ENCODE assay signal across 1 cellular context in genomic region chr2:65436169-65436824, GRCh38.
TF ChIP-seq lines count a peak whose summit lies in the region.

No MANE protein-coding gene starts in this region.

TF ChIP-seq in H1, 55 proteins besides CTCF, POLR2A, EP300 and RAD21 (continued from another document):
- peak; percentile 20; the same call in 1 of the 2 replicates for TF ChIP-seq TBP (IDR thresholded peaks at IDR 0.05; ENCODE audit: low read depth, low read length)
- TF ChIP-seq EZH2 (IDR thresholded peaks at IDR 0.05; ENCODE audit: low read depth, low read length, severe bottlenecking): no peak
- no peak for TF ChIP-seq POU5F1 (IDR thresholded peaks at IDR 0.05; ENCODE audit: low read depth, low read length)
- TF ChIP-seq GABPA (IDR thresholded peaks at IDR 0.05; ENCODE audit: borderline replicate concordance, insufficient read depth, low read length): no peak
- TF ChIP-seq KDM4A (IDR thresholded peaks at IDR 0.05; ENCODE audit: low read depth, low read length, severe bottlenecking): peak; percentile 12
- peak; percentile 53 for TF ChIP-seq ASH2L (IDR thresholded peaks at IDR 0.05; ENCODE audit: low read length)
